In genomic region chr5:172724203-172724602, GRCh38 we compare ENCODE assay signal across 22 cellular contexts. TPM values are rescaled to one million over a fixed set of nuclear protein-coding genes. Genes with fewer than 3 reads are reported as not detected.
DNase-seq lines count a peak whose midpoint lies in the region; ATAC-seq, FAIRE-seq and TF ChIP-seq lines count a peak whose summit lies in the region.
"Had no signal": no experiment of that assay in that cellular context is flagged by ENCODE, and none has a peak within 500 bp of the region (broad histone marks: within the 10 kb centered on the region; RNA-seq: fewer than 3 reads in every experiment).

No MANE protein-coding gene starts in this region.

- in situ Hi-C loops in brain microvascular endothelial cell (cut with HindIII; ENCODE audit: low pct_ligation_motif_present, low sequenced_read_pairs): no loop called here

- CTCF ChIA-PET in A549 (lab: Yijun Ruan, JAX): interaction anchor here (0.6 to 3.5 kb wide), 15 partner anchors 8 to 209 kb away, joined by 3 to 36 read pairs (median 4); no protein-coding TSS in a partner anchor

- H3K4me1 ChIP-seq in A549 (peaks cover 7% of the 10 kb centered on the region; the same call in 2 of the 3 replicates), adrenal gland (replicated peaks in 1 of 2) (peaks cover 12 to 32% of the 10 kb centered on the region in 2 donors)

- DNase-seq in A549 (ENCODE audit: low read depth in 1 of 2, low spot score in 1 of 2) (no peak), adrenal gland (peak in 4 of 7 donors; percentile 62 to 72 (median 64)), head of caudate nucleus (peak in 22 of 42 donors; percentile 14 to 77 (median 48)), pons (ENCODE audit: low spot score) (peak; percentile 87), UCSD-AML1 (lab: John Stamatoyannopoulos, UW; ENCODE audit: unreplicated experiment) (no peak), GOT3 (lab: John Stamatoyannopoulos, UW) (no peak), brain microvascular endothelial cell (no peak), SHP77 (lab: John Stamatoyannopoulos, UW) (no peak)
- DNase-seq: CD4-positive, CD25-positive, alpha-beta regulatory T cell; DND-41; GDM1; GM23248; KG1; NCI-H1092 treated with DMSO at 0.1 percent for 48 hours; NCI-H187; NCI-H2171; NCI-H510A; Peyer's patch; SIG-M5 had no signal

- H3K36me3 ChIP-seq in adrenal gland (replicated peaks in 1 of 2) (no peaks in the 10 kb centered on the region), brain microvascular endothelial cell (replicated peaks) (no peaks in the 10 kb centered on the region)
- H3K36me3 ChIP-seq: Peyer's patch had no signal

- TF ChIP-seq POLR2A in A549 (IDR thresholded peaks at IDR 0.05; ENCODE audit: low read length): no peak
- peak in 1 of 2 donors; percentile 52 for TF ChIP-seq POLR2A in adrenal gland (IDR thresholded peaks at IDR 0.05)

- H3K4me2 ChIP-seq in A549: peak overlapping the region; percentile 8; the same call in 2 of the 3 replicates

- no peak for TF ChIP-seq EP300 in A549 (IDR thresholded peaks at IDR 0.05)

- H3K9me3 ChIP-seq in A549: no peaks in the 10 kb centered on the region
- H3K9me3 ChIP-seq in adrenal gland (replicated peaks in 1 of 3): no peaks in the 10 kb centered on the region
- H3K9me3 ChIP-seq: Peyer's patch had no signal

- TF ChIP-seq CTCF in A549 (IDR thresholded peaks at IDR 0.05): no peak
- TF ChIP-seq CTCF in adrenal gland (IDR thresholded peaks at IDR 0.05): no peak
- no peak for TF ChIP-seq CTCF in brain microvascular endothelial cell (IDR thresholded peaks at IDR 0.05; ENCODE audit: low read depth, low read length, missing control alignments)

- FAIRE-seq in A549 (lab: Jason Lieb, UNC): no peak
- FAIRE-seq: A204.1, GM12892 had no signal

- H3K4me3 ChIP-seq in A549 (no peak overlapping the region), adrenal gland (no peak overlapping the region), brain microvascular endothelial cell (ENCODE audit: low read depth, low read length) (no peak overlapping the region)
- H3K4me3 ChIP-seq: GM23248, Peyer's patch had no signal

- H3K27me3 ChIP-seq in adrenal gland (no peaks in the 10 kb centered on the region), brain microvascular endothelial cell (replicated peaks) (no peaks in the 10 kb centered on the region)
- H3K27me3 ChIP-seq: Peyer's patch had no signal

- POLR2A ChIA-PET in A549 (lab: Yijun Ruan, JAX): interaction anchor here (1.2 kb wide), 1 partner anchor 47 kb away, joined by 5 read pairs; the partner anchor contains the start of gene DUSP1

- no peak for ATAC-seq in A549

- H3K27ac ChIP-seq in A549 (peak overlapping the region in 1 of 2 experiments; percentile 24; a peak in 3 of 6 replicates), adrenal gland (peak overlapping the region in 2 of 5 donors; percentile 66 to 87), brain microvascular endothelial cell (no peak overlapping the region)
- H3K27ac ChIP-seq: GM23248, HL-60, Peyer's patch had no signal

- TF ChIP-seq RAD21 in A549 (conservative IDR thresholded peaks at IDR 0.05 in 1 of 2, IDR thresholded peaks at IDR 0.05 in 1 of 2): no peak

- intact Hi-C loops in adrenal gland (cut with DNase I): no loop called here
- intact Hi-C loops in head of caudate nucleus (cut with DNase I): no loop called here

- WGBS in A549 (ENCODE audit: missing lambda C conversion rate): 77% methylated on average over 12 of the region's 12 CpGs
- 35 to 47% (median 41%) methylated on average over 12 of the region's 12 CpGs for WGBS in adrenal gland, 4 donors

TF ChIP-seq in A549, 52 proteins besides CTCF, POLR2A, EP300 and RAD21:
- TF ChIP-seq HEYL (CRISPR knock-in tag; IDR thresholded peaks at IDR 0.05): no peak
- no peak for TF ChIP-seq BCL3 (IDR thresholded peaks at IDR 0.05)
- TF ChIP-seq PHF8 (IDR thresholded peaks at IDR 0.05; ENCODE audit: borderline replicate concordance, low read depth): no peak
- TF ChIP-seq JUNB (IDR thresholded peaks at IDR 0.05): no peak
- TF ChIP-seq RCOR1 (IDR thresholded peaks at IDR 0.05; ENCODE audit: low read depth, low read length): no peak
- TF ChIP-seq RARB (CRISPR knock-in tag; IDR thresholded peaks at IDR 0.05): no peak
- no peak for TF ChIP-seq POLR2AphosphoS2 (conservative IDR thresholded peaks at IDR 0.05; ENCODE audit: low read length)
- TF ChIP-seq E2F6 (IDR thresholded peaks at IDR 0.05; ENCODE audit: borderline replicate concordance, low read depth): no peak
- no peak for TF ChIP-seq USF2 (IDR thresholded peaks at IDR 0.05)
- no peak for TF ChIP-seq KDM1A (IDR thresholded peaks at IDR 0.05; ENCODE audit: low read depth)
- no peak for TF ChIP-seq FOSL2 (IDR thresholded peaks at IDR 0.05)
- TF ChIP-seq FOSL2 (CRISPR knock-in tag; IDR thresholded peaks at IDR 0.05): no peak
- TF ChIP-seq HOXB5 (CRISPR knock-in tag; IDR thresholded peaks at IDR 0.05): no peak

RNA-seq across cellular contexts. Expression of gene DUSP1, which starts 46.8 kb away (rescaled TPM):
- polyA plus RNA-seq in A549 (2011; rRNA removed) (525 and 594 TPM in 2 replicates), A549 (2017; fragmentation: RNase III; extraction: RNeasy Plus Mini Kit Qiagen cat#74134 plus additional on column Dnase treatment) (191 to 207 TPM (median 203 TPM) in 3 replicates), adrenal gland (100 to 1,000 TPM in 1 of 3 donors, 10 to 100 TPM in 2; 59.5 to 107 (median 77.1) TPM)
- polyA plus RNA-seq in A549 (2012; cell fraction: cytosol; rRNA removed): 540 and 757 TPM in 2 replicates
- 1,192 and 1,375 TPM in 2 replicates for polyA plus RNA-seq in A549 (2012; cell fraction: nucleus; rRNA removed)
- polyA minus RNA-seq in A549 (2011; rRNA and poly(A)+ RNA removed): 620 and 630 TPM in 2 replicates
- 100 to 1,000 TPM in 7 of 8 donors, 10 to 100 TPM in 1; 60.5 to 603 (median 339) TPM for total RNA-seq in adrenal gland

Comparison
In these comparisons a context has a peak if more than half of its experiments do, and no peak if none do; other contexts are left out.
1. DNase-seq: peak in adrenal gland (4 of 7), head of caudate nucleus (22 of 42) and pons (single experiment); none in A549 (0 of 2), UCSD-AML1 (single experiment), GOT3 (single experiment), brain microvascular endothelial cell (single experiment) and SHP77 (0 of 2).